ENCODE assay signal across 1 cellular context in the genomic region with DNA sequence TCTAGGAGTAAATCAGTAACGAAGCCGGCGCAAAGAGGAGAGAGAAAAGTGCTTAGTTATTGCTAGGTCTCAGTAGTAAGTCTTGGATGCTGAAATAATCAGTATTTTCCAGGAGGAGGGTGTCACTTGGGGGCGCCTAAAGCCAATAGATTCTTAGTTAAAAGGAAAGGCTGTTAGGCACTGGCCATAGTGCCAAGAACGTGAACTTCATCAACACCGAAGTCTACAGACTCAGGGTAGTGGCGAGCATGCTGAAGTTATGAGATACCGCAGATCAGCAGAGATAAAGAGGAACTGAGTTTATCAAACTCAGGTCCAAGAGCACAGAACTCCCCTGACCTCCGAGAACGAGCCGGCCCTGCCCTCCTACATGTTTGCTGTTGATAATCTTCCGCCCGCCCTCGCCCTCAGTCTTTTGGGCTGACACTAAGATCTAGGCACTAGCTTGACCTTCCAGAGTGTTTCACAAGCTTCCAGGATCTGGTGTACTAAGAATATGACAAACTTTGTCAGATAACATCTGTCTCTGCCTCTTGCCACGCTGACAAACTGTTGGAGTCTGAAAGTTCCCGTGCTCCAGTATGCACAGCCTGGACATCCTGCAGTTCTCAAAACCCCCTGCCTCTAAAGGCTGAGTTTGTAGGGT.
TF ChIP-seq lines count a peak whose summit lies in the region.

No MANE protein-coding gene starts in this region.

TF ChIP-seq in HepG2, 621 proteins besides CTCF, POLR2A, EP300 and RAD21 (continued from another document):
- TF ChIP-seq ZNF574 (CRISPR knock-in tag; IDR thresholded peaks at IDR 0.05) (no peak; the same call in 1 of the 2 replicates), BHLHE40 (IDR thresholded peaks at IDR 0.05; ENCODE audit: low read length) (0 out of 2 replicates have a peak, but pooled peaks have one; percentile 16), KLF16 (CRISPR knock-in tag; IDR thresholded peaks at IDR 0.05) (no peak), PCBP2 (optimal IDR thresholded peaks at IDR 0.05; ENCODE audit: low read depth, low read length, poor library complexity, severe bottlenecking) (no peak), SIX4 (CRISPR knock-in tag; IDR thresholded peaks at IDR 0.05) (no peak), SALL1 (CRISPR knock-in tag; IDR thresholded peaks at IDR 0.05) (peak; percentile 72; the same call in 1 of the 2 replicates), POGZ (CRISPR knock-in tag; IDR thresholded peaks at IDR 0.05) (0 out of 2 replicates have a peak, but pooled peaks have one; percentile 13), ZNF263 (CRISPR knock-in tag; IDR thresholded peaks at IDR 0.05) (no peak), ZNF337 (CRISPR knock-in tag; IDR thresholded peaks at IDR 0.05; ENCODE audit: borderline replicate concordance, low read depth) (no peak), HIVEP1 (CRISPR knock-in tag; IDR thresholded peaks at IDR 0.05) (no peak), POLR2AphosphoS2 (IDR thresholded peaks at IDR 0.05; ENCODE audit: low read depth, low read length) (no peak), GLI4 (CRISPR knock-in tag; IDR thresholded peaks at IDR 0.05; ENCODE audit: borderline replicate concordance) (no peak), ZNF605 (CRISPR knock-in tag; IDR thresholded peaks at IDR 0.05) (peak; percentile 56; the same call in 1 of the 2 replicates), KLF6 (CRISPR knock-in tag; IDR thresholded peaks at IDR 0.05) (peak; percentile 56; the same call in 1 of the 2 replicates), ZNF746 (CRISPR knock-in tag; IDR thresholded peaks at IDR 0.05) (0 out of 2 replicates have a peak, but pooled peaks have one; percentile 34), IRF2 (CRISPR knock-in tag; IDR thresholded peaks at IDR 0.05) (peak; percentile 29; the same call in 1 of the 2 replicates), SNAPC2 (CRISPR knock-in tag; IDR thresholded peaks at IDR 0.05) (no peak), ATF6 (CRISPR knock-in tag; conservative IDR thresholded peaks at IDR 0.05) (0 out of 2 replicates have a peak, but pooled peaks have one; percentile 18), PITX1 (CRISPR knock-in tag; IDR thresholded peaks at IDR 0.05) (peak; percentile 69; the same call in 1 of the 2 replicates), LRRFIP1 (CRISPR knock-in tag; conservative IDR thresholded peaks at IDR 0.05) (no peak), PHF5A (CRISPR knock-in tag; IDR thresholded peaks at IDR 0.05; ENCODE audit: low read depth, unreplicated experiment) (no peak), PAXIP1 (CRISPR knock-in tag; conservative IDR thresholded peaks at IDR 0.05) (peak; percentile 50), DMAP1 (CRISPR knock-in tag; IDR thresholded peaks at IDR 0.05) (peak; percentile 54; the same call in 1 of the 2 replicates), POGK (CRISPR knock-in tag; conservative IDR thresholded peaks at IDR 0.05) (peak; percentile 51; the same call in 1 of the 2 replicates), ZKSCAN5 (CRISPR knock-in tag; IDR thresholded peaks at IDR 0.05) (no peak), ZNF350 (CRISPR knock-in tag; IDR thresholded peaks at IDR 0.05; ENCODE audit: borderline replicate concordance, low read depth) (peak; percentile 34; the same call in 1 of the 2 replicates), ZFP90 (CRISPR knock-in tag; IDR thresholded peaks at IDR 0.05; ENCODE audit: borderline replicate concordance) (no peak), ZNF564 (CRISPR knock-in tag; IDR thresholded peaks at IDR 0.05) (0 out of 2 replicates have a peak, but pooled peaks have one; percentile 45), IKZF5 (CRISPR knock-in tag; IDR thresholded peaks at IDR 0.05) (0 out of 2 replicates have a peak, but pooled peaks have one; percentile 22), ATF1 (CRISPR knock-in tag; IDR thresholded peaks at IDR 0.05) (0 out of 2 replicates have a peak, but pooled peaks have one; percentile 38), CENPX (CRISPR knock-in tag; IDR thresholded peaks at IDR 0.05) (no peak), HNF4A (CRISPR knock-in tag; IDR thresholded peaks at IDR 0.05) (peak; percentile 57), SNAI1 (CRISPR knock-in tag; IDR thresholded peaks at IDR 0.05; ENCODE audit: borderline replicate concordance) (no peak), NCOA5 (CRISPR knock-in tag; IDR thresholded peaks at IDR 0.05) (no peak), HNF1B (CRISPR knock-in tag; IDR thresholded peaks at IDR 0.05) (peak; percentile 57; the same call in 1 of the 2 replicates), CEBPG (CRISPR knock-in tag; IDR thresholded peaks at IDR 0.05) (peak; percentile 20; the same call in 1 of the 2 replicates)
